In the genomic region with DNA sequence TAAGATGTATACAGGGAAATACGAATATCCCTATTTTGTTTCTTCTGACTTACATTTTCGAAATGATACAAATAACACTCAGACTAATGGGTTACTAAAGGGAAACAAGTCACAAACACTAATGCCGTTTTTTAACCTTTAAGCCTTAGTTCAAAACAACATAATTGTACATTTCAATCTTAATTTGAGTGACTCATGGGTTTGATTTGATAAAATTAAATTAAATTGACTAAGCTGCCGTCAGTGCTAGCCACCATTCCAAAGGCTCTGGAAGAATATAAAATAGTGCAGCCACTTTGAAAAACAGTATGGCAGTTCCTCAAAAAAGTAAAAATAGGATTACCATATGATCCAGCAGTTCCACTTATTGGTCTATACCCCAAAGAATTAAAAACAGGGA, we compare ENCODE assay signal across 30 cellular contexts.
"Had no signal": no experiment of that assay in that cellular context is flagged by ENCODE, and none has a peak within 500 bp of the region (broad histone marks: within the 10 kb centered on the region; RNA-seq: fewer than 3 reads in every experiment).

No MANE protein-coding gene starts in this region.

- H3K4me1 ChIP-seq: adrenal gland, body of pancreas, breast epithelium had no signal

- H3K27me3 ChIP-seq: adrenal gland, ascending aorta, body of pancreas, brain microvascular endothelial cell, breast epithelium, cardiac muscle cell had no signal

- ATAC-seq: activated naive CD4-positive, alpha-beta T cell treated with anti-CD3 and anti-CD28 coated beads, Interleukin-2, amount 50 U/mL, for 72 hours; activated naive CD8-positive, alpha-beta T cell treated with anti-CD3 and anti-CD28 coated beads, Interleukin-2, amount 50 U/mL, for 24 hours; activated T-cell treated with anti-CD3 and anti-CD28 coated beads, Interleukin-2, amount 50 U/mL, for 4 hours; activated T-cell treated with anti-CD3 and anti-CD28 coated beads, Interleukin-2, amount 50 U/mL, for 72 hours; activated T-helper 17 cell treated with anti-CD3 and anti-CD28 coated beads, Interleukin-2, amount 50 U/mL, for 72 hours; body of pancreas had no signal

- H3K36me3 ChIP-seq: adrenal gland, ascending aorta, brain microvascular endothelial cell, breast epithelium, cardiac muscle cell had no signal

- H3K27ac ChIP-seq: adrenal gland, ascending aorta, body of pancreas, brain microvascular endothelial cell, breast epithelium, cardiac muscle cell had no signal

- H3K9me3 ChIP-seq: adrenal gland, ascending aorta, body of pancreas, breast epithelium had no signal

- H3K4me3 ChIP-seq: adrenal gland, ascending aorta, body of pancreas, breast epithelium, cardiac muscle cell had no signal

- DNase-seq: activated effector memory CD4-positive, alpha-beta T cell treated with anti-CD3 and anti-CD28 coated beads, Interleukin-2, amount 50 U/mL, for 16 hours; activated effector memory CD4-positive, alpha-beta T cell treated with Interleukin-2 at 50 U/mL for 16 hours; activated gamma-delta T cell; activated gamma-delta T cell treated with Interleukin-2 at 50 U/mL for 16 hours; activated naive CD4-positive, alpha-beta T cell; activated naive CD4-positive, alpha-beta T cell treated with anti-CD3 and anti-CD28 coated beads for 36 hours; activated naive CD4-positive, alpha-beta T cell treated with anti-CD3 and anti-CD28 coated beads, Interleukin-2, amount 10 ng/mL, durations not matched to agents 7 days and 5 days; activated naive CD4-positive, alpha-beta T cell treated with anti-CD3 and anti-CD28 coated beads, Interleukin-2, amount 50 U/mL, for 16 hours; activated naive CD4-positive, alpha-beta T cell treated with Interleukin-2 at 50 U/mL for 16 hours; activated naive CD8-positive, alpha-beta T cell treated with anti-CD3 and anti-CD28 coated beads for 36 hours; activated naive CD8-positive, alpha-beta T cell treated with anti-CD3 and anti-CD28 coated beads, Interleukin-2, amount 10 ng/mL, durations not matched to agents 7 days and 5 days; activated naive CD8-positive, alpha-beta T cell treated with anti-CD3 and anti-CD28 coated beads, Interleukin-2, amount 50 U/mL, for 24 hours; activated T-cell treated with anti-CD3 and anti-CD28 coated beads, Interleukin-2, amount 50 U/mL, for 4 hours; activated T-cell treated with anti-CD3 and anti-CD28 coated beads, Interleukin-2, amount 50 U/mL, for 48 hours; activated T-cell treated with anti-CD3 and anti-CD28 coated beads, Interleukin-2, amount 50 U/mL, for 72 hours; adrenal gland; amniotic stem cell; amygdala; anterior cingulate cortex; aorta; body of pancreas; brain microvascular endothelial cell; caudate nucleus; central memory CD4-positive, alpha-beta T cell; cerebellar nuclear complex had no signal
